ENCODE assay signal across 13 cellular contexts in the genomic region with DNA sequence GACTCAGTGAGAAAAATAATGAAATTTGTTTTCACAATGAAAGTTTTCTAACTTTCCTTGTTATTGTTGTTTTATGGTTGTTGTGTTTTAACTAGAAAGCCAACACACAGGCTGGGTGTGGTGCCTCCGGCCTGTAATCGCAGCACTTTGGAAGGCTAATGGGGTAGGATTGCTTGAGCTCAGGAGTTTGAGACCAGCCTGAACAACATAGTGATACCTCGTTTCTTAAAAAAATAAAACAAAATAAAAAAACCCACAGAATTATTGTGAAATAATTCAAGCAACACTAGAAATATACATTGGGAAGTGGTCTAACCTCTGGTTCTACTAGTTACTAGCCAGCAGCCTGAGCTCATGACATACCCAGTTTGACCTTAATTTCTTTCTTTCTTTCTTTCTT. TPM values are rescaled to one million over a fixed set of nuclear protein-coding genes. Genes with fewer than 3 reads are reported as not detected.
DNase-seq lines count a peak whose midpoint lies in the region; ATAC-seq and TF ChIP-seq lines count a peak whose summit lies in the region.
"Had no signal": no experiment of that assay in that cellular context is flagged by ENCODE, and none has a peak within 500 bp of the region (broad histone marks: within the 10 kb centered on the region; RNA-seq: fewer than 3 reads in every experiment).

No MANE protein-coding gene starts in this region.

- H2AFZ ChIP-seq in smooth muscle cell (ENCODE audit: low read depth): no peak overlapping the region

- H3K4me3 Mint-ChIP-seq in endodermal cell: no peak overlapping the region
- H3K4me3 Mint-ChIP-seq: WTC11 had no signal

- H3K9me3 ChIP-seq in SJCRH30 (replicated peaks) (no peaks in the 10 kb centered on the region), skeletal muscle tissue (ENCODE audit: control insufficient read depth in 3 of 3, low read length in 3 of 3) (no peaks in the 10 kb centered on the region), endodermal cell (ENCODE audit: control insufficient read depth, low read length) (no peaks in the 10 kb centered on the region), smooth muscle cell (replicated peaks; ENCODE audit: low read depth) (no peaks in the 10 kb centered on the region)

- no peaks in the 10 kb centered on the region for H3F3A ChIP-seq in smooth muscle cell (ENCODE audit: low read depth)

- H3K4me2 ChIP-seq in smooth muscle cell: no peak overlapping the region

- WGBS in endodermal cell (ENCODE audit: insufficient coverage in 1 of 2, insufficient read length in 1 of 2), 2 experiments: 97% methylated on average over 3 of the region's 3 CpGs; no CpG with 5 or more reads in 1 of the 2 experiments
- WGBS in smooth muscle cell (ENCODE audit: low lambda C conversion rate): 89% methylated on average over 3 of the region's 3 CpGs

- H4K20me1 ChIP-seq in smooth muscle cell (ENCODE audit: low read depth): no peaks in the 10 kb centered on the region

- H3K4me1 ChIP-seq in SJCRH30 (no peaks in the 10 kb centered on the region), skeletal muscle tissue (ENCODE audit: control insufficient read depth in 3 of 3, insufficient read depth in 3 of 3, low read length in 3 of 3) (peaks cover 0 to 2% (median 0%) of the 10 kb centered on the region in 3 donors), endodermal cell (ENCODE audit: control insufficient read depth, insufficient read depth, low read length) (no peaks in the 10 kb centered on the region), smooth muscle cell (ENCODE audit: low read depth) (no peaks in the 10 kb centered on the region)

- H3K27me3 Mint-ChIP-seq in endodermal cell (ENCODE audit: insufficient read depth): no peaks in the 10 kb centered on the region

- ATAC-seq in HG02970 (IDR thresholded peaks at IDR 0.05; ENCODE audit: low FRiP score, unreplicated experiment) (no peak), HG03520 (IDR thresholded peaks at IDR 0.05; ENCODE audit: unreplicated experiment) (no peak)
- ATAC-seq: WTC11 had no signal

- H3K9me3 Mint-ChIP-seq in endodermal cell: no peaks in the 10 kb centered on the region
- H3K9me3 Mint-ChIP-seq: WTC11 had no signal

- H3K79me2 ChIP-seq in smooth muscle cell (ENCODE audit: low read depth): no peaks in the 10 kb centered on the region

- H3K36me3 ChIP-seq in SJCRH30 (no peaks in the 10 kb centered on the region), skeletal muscle tissue (ENCODE audit: control insufficient read depth in 3 of 3, insufficient read depth in 3 of 3, low read length in 3 of 3) (no peaks in the 10 kb centered on the region), endodermal cell (ENCODE audit: control insufficient read depth, insufficient read depth, low read length) (no peaks in the 10 kb centered on the region), smooth muscle cell (ENCODE audit: low read depth) (no peaks in the 10 kb centered on the region)

- H3K9ac ChIP-seq in skeletal muscle tissue (ENCODE audit: low read depth in 1 of 3, low read length in 3 of 3) (no peak overlapping the region), endodermal cell (ENCODE audit: extremely low read depth, low read length, poor library complexity, severe bottlenecking) (no peak overlapping the region), smooth muscle cell (ENCODE audit: low read depth) (no peak overlapping the region)

- TF ChIP-seq CTCF in HL-60 (IDR thresholded peaks at IDR 0.05; ENCODE audit: insufficient read depth, low read length): no peak
- no peak for TF ChIP-seq CTCF in fibroblast of mammary gland (conservative IDR thresholded peaks at IDR 0.05; ENCODE audit: control insufficient read depth, insufficient read depth, low read depth, low read length)
- TF ChIP-seq CTCF in endodermal cell (conservative IDR thresholded peaks at IDR 0.05): no peak
- TF ChIP-seq CTCF in smooth muscle cell (IDR thresholded peaks at IDR 0.05; ENCODE audit: borderline replicate concordance, insufficient read depth, poor library complexity, severe bottlenecking): no peak

- DNase-seq in HL-60 (ENCODE audit: low read depth in 1 of 2, low spot score in 1 of 2): peak; percentile 33 to 56
- DNase-seq in SJCRH30: no peak
- DNase-seq in fibroblast of mammary gland (ENCODE audit: low read depth): peak; percentile 27
- DNase-seq in endodermal cell: no peak
- no peak for DNase-seq in smooth muscle cell (lab: John Stamatoyannopoulos, UW; ENCODE audit: unreplicated experiment)
- DNase-seq: activated naive CD4-positive, alpha-beta T cell treated with anti-CD3 and anti-CD28 coated beads, Interleukin-2, amount 50 U/mL, for 16 hours; NCI-H82; stimulated activated CD8-positive, alpha-beta memory T cell treated with anti-CD3 and anti-CD28 coated beads, Interleukin-4, amount 100 ng/mL, for 48 hours had no signal

- H3K27ac Mint-ChIP-seq in endodermal cell: no peak overlapping the region
- H3K27ac Mint-ChIP-seq: WTC11 had no signal

- H3K27ac ChIP-seq in HL-60 (replicated peaks) (peak overlapping the region; percentile 88), SJCRH30 (no peak overlapping the region), skeletal muscle tissue (ENCODE audit: low read depth, low read length) (peak overlapping the region; percentile 55), endodermal cell (ENCODE audit: low read depth, low read length) (no peak overlapping the region), smooth muscle cell (ENCODE audit: low read depth) (no peak overlapping the region)

- H3K27me3 ChIP-seq in HL-60 (ENCODE audit: insufficient read depth, poor library complexity, severe bottlenecking) (no peaks in the 10 kb centered on the region), SJCRH30 (no peaks in the 10 kb centered on the region), skeletal muscle tissue (ENCODE audit: control insufficient read depth in 3 of 3, insufficient read depth in 3 of 3, low read length in 3 of 3) (no peaks in the 10 kb centered on the region), endodermal cell (ENCODE audit: control insufficient read depth, insufficient read depth, low read length, poor library complexity, severe bottlenecking) (no peaks in the 10 kb centered on the region), smooth muscle cell (ENCODE audit: low read depth) (no peaks in the 10 kb centered on the region)

- no peaks in the 10 kb centered on the region for H3K36me3 Mint-ChIP-seq in endodermal cell (ENCODE audit: low read depth)
- H3K36me3 Mint-ChIP-seq: WTC11 had no signal

- H3K4me1 Mint-ChIP-seq in endodermal cell: no peaks in the 10 kb centered on the region
- H3K4me1 Mint-ChIP-seq: WTC11 had no signal

- H3K4me3 ChIP-seq in HL-60 (replicated peaks; ENCODE audit: insufficient read depth, low read length): peak overlapping the region; percentile 20; the same call in 1 of the 2 replicates
- H3K4me3 ChIP-seq in SJCRH30: peak overlapping the region; percentile 28
- peak overlapping the region; percentile 34 for H3K4me3 ChIP-seq in fibroblast of mammary gland (ENCODE audit: control insufficient read depth, low read depth, low read length)
- H3K4me3 ChIP-seq in skeletal muscle tissue (ENCODE audit: low read length in 3 of 3): no peak overlapping the region
- no peak overlapping the region for H3K4me3 ChIP-seq in endodermal cell (ENCODE audit: low read length)
- no peak overlapping the region for H3K4me3 ChIP-seq in smooth muscle cell

RNA-seq across cellular contexts. Expression of a gene that starts 0.6 kb away (rescaled TPM):
- 1.9 and 2.1 TPM in 2 replicates for total RNA-seq in SJCRH30 (2014; rRNA removed; shearing (Covaris generic))
- total RNA-seq in skeletal muscle tissue (10.4 TPM), endodermal cell (under 1 TPM in 1 of 2 donors, not detected in 1; 0.80 TPM), smooth muscle cell (not detected in 2 replicates)
- not detected for polyA plus RNA-seq in endodermal cell (2013, experiment 1 of 2)
- not detected for polyA plus RNA-seq in endodermal cell (2013, experiment 2 of 2)
- not detected in 2 replicates for polyA plus RNA-seq in smooth muscle cell
- total RNA-seq: WTC11 had no signal

RNA-seq across cellular contexts. Expression of a gene that starts 47.3 kb away (rescaled TPM):
- total RNA-seq in SJCRH30 (2014; rRNA removed; shearing (Covaris generic)): 14.1 and 18.2 TPM in 2 replicates
- 13.0 TPM for total RNA-seq in skeletal muscle tissue
- total RNA-seq in endodermal cell: 10 to 100 TPM; 27.1 to 33.9 TPM
- polyA plus RNA-seq in endodermal cell (2013, experiment 1 of 2): 26.6 TPM
- 15.9 TPM for polyA plus RNA-seq in endodermal cell (2013, experiment 2 of 2)
- 8.2 and 22.6 TPM in 2 replicates for total RNA-seq in smooth muscle cell
- 8.0 and 11.8 TPM in 2 replicates for polyA plus RNA-seq in smooth muscle cell

RNA-seq across cellular contexts. Expression of a gene that starts 56.5 kb away (rescaled TPM):
- total RNA-seq in SJCRH30 (2014; rRNA removed; shearing (Covaris generic)): 467 and 603 TPM in 2 replicates
- total RNA-seq in skeletal muscle tissue (259 TPM), endodermal cell (100 to 1,000 TPM; 687 to 894 TPM), smooth muscle cell (679 and 752 TPM in 2 replicates)
- polyA plus RNA-seq in endodermal cell (2013, experiment 1 of 2): 855 TPM
- 761 TPM for polyA plus RNA-seq in endodermal cell (2013, experiment 2 of 2)
- polyA plus RNA-seq in smooth muscle cell: 446 and 533 TPM in 2 replicates

RNA-seq across cellular contexts. Expression of a gene that starts 57.2 kb away (rescaled TPM):
- total RNA-seq in SJCRH30 (2014; rRNA removed; shearing (Covaris generic)): 22.4 and 34.2 TPM in 2 replicates
- total RNA-seq in skeletal muscle tissue: 42.3 TPM
- 10 to 100 TPM; 75.5 to 93.9 TPM for total RNA-seq in endodermal cell
- polyA plus RNA-seq in endodermal cell (2013, experiment 1 of 2): 77.4 TPM
- polyA plus RNA-seq in endodermal cell (2013, experiment 2 of 2): 74.6 TPM
- 55.4 and 59.5 TPM in 2 replicates for total RNA-seq in smooth muscle cell
- 21.3 and 35.6 TPM in 2 replicates for polyA plus RNA-seq in smooth muscle cell

RNA-seq across cellular contexts. Expression of a gene that starts 58.9 kb away (rescaled TPM):
- 0.49 and 0.68 TPM in 2 replicates for total RNA-seq in SJCRH30 (2014; rRNA removed; shearing (Covaris generic))
- total RNA-seq in skeletal muscle tissue (57.9 TPM), endodermal cell (under 1 TPM; 0.33 to 0.86 TPM), smooth muscle cell (not detected in 2 replicates)
- polyA plus RNA-seq in endodermal cell (2013, experiment 1 of 2): 0.39 TPM
- polyA plus RNA-seq in endodermal cell (2013, experiment 2 of 2): 1.2 TPM
- polyA plus RNA-seq in smooth muscle cell: not detected in 2 replicates
- total RNA-seq: Calu3 had no signal

Comparison
In these comparisons a context has a peak if more than half of its experiments do, and no peak if none do; other contexts are left out.
1. DNase-seq: peak in HL-60 (2 of 2) and fibroblast of mammary gland (single experiment); none in SJCRH30 (0 of 2), endodermal cell (single experiment) and smooth muscle cell (single experiment).
2. H3K27ac ChIP-seq: peak in HL-60 (single experiment) and skeletal muscle tissue (single experiment); none in SJCRH30 (single experiment), endodermal cell (single experiment) and smooth muscle cell (single experiment).
3. H3K4me3 ChIP-seq: peak in HL-60 (single experiment), SJCRH30 (single experiment) and fibroblast of mammary gland (single experiment); none in skeletal muscle tissue (0 of 3), endodermal cell (single experiment) and smooth muscle cell (single experiment).